8 cellular contexts compared by ENCODE assay signal in genomic region chr1:119611701-119612113, GRCh38. TPM values are rescaled to one million over a fixed set of nuclear protein-coding genes. Genes with fewer than 3 reads are reported as not detected.
DNase-seq lines count a peak whose midpoint lies in the region; ATAC-seq and TF ChIP-seq lines count a peak whose summit lies in the region.

No MANE protein-coding gene starts in this region.

- H3K4me3 ChIP-seq in naive thymus-derived CD4-positive, alpha-beta T cell (ENCODE audit: low read length): no peak overlapping the region

- DNase-seq in DMS79 (lab: John Stamatoyannopoulos, UW) (peak; percentile 65), NCI-H748 treated with DMSO at 0.1 percent for 48 hours (lab: John Stamatoyannopoulos, UW) (peak; percentile 38), erythroblast (lab: John Stamatoyannopoulos, UW) (peak; percentile 50 to 78), superior temporal gyrus (ENCODE audit: extremely low spot score) (peak; percentile 69)
- DNase-seq in activated CD8-positive, alpha-beta memory T cell treated with anti-CD3 and anti-CD28 coated beads, Interleukin-2, amount 50 U/mL, for 4 hours: peak; percentile 48
- DNase-seq in naive thymus-derived CD4-positive, alpha-beta T cell: peak in 8 of 9 donors; percentile 11 to 77 (median 32)

- no peaks in the 10 kb centered on the region for H3K9me3 Mint-ChIP-seq in naive thymus-derived CD4-positive, alpha-beta T cell

- CTCF ChIA-PET in naive thymus-derived CD4-positive, alpha-beta T cell (lab: Charles Lee): interaction anchor here (0.7 kb wide), 1 partner anchor 16 kb away, joined by 3 read pairs; no protein-coding TSS in a partner anchor

- ATAC-seq in HG03159 (IDR thresholded peaks at IDR 0.05; ENCODE audit: unreplicated experiment) (peak; percentile 48), GM19467 (IDR thresholded peaks at IDR 0.05; ENCODE audit: unreplicated experiment) (no peak)
- ATAC-seq in naive thymus-derived CD4-positive, alpha-beta T cell: peak; percentile 55

- H3K4me1 Mint-ChIP-seq in naive thymus-derived CD4-positive, alpha-beta T cell: peaks cover 0 to under 1% (median 0%) of the 10 kb centered on the region in 7 donors

- H3K27ac ChIP-seq in naive thymus-derived CD4-positive, alpha-beta T cell (ENCODE audit: low read depth, low read length): no peak overlapping the region

- intact Hi-C loops in naive thymus-derived CD4-positive, alpha-beta T cell (cut with micrococcal nuclease): loop anchor here in 1 of 2 donors (5.0 kb wide), 1 partner anchor 356 kb away; no protein-coding TSS in a partner anchor

- POLR2A ChIA-PET in naive thymus-derived CD4-positive, alpha-beta T cell (lab: Charles Lee): no interaction called here

- no peaks in the 10 kb centered on the region for H3K36me3 ChIP-seq in naive thymus-derived CD4-positive, alpha-beta T cell (ENCODE audit: control insufficient read depth in 2 of 3, insufficient read depth in 3 of 3, low read length in 3 of 3)

- peaks cover 0 to 18% (median 5%) of the 10 kb centered on the region in 5 donors for H3K27me3 Mint-ChIP-seq in naive thymus-derived CD4-positive, alpha-beta T cell

- no peaks in the 10 kb centered on the region for H3K9me3 ChIP-seq in naive thymus-derived CD4-positive, alpha-beta T cell (ENCODE audit: control insufficient read depth in 2 of 3, low read length in 3 of 3)

- no peak for TF ChIP-seq POLR2A in erythroblast (IDR thresholded peaks at IDR 0.05; ENCODE audit: low read length)

- no peaks in the 10 kb centered on the region for H3K4me1 ChIP-seq in naive thymus-derived CD4-positive, alpha-beta T cell (ENCODE audit: control insufficient read depth in 2 of 2, insufficient read depth in 2 of 2, low read length in 2 of 2)

- no peak overlapping the region for H3K27ac Mint-ChIP-seq in naive thymus-derived CD4-positive, alpha-beta T cell

- H3K4me3 Mint-ChIP-seq in naive thymus-derived CD4-positive, alpha-beta T cell: no peak overlapping the region

- no peaks in the 10 kb centered on the region for H3K27me3 ChIP-seq in naive thymus-derived CD4-positive, alpha-beta T cell (ENCODE audit: control insufficient read depth in 2 of 2, insufficient read depth in 2 of 2, low read length in 2 of 2)

- H3K36me3 Mint-ChIP-seq in naive thymus-derived CD4-positive, alpha-beta T cell: no peaks in the 10 kb centered on the region

RNA-seq across cellular contexts. Expression of gene ZNF697, which starts 36.4 kb away (rescaled TPM):
- total RNA-seq in naive thymus-derived CD4-positive, alpha-beta T cell: 1 to 10 TPM in 1 of 5 experiments, under 1 TPM in 4; 0.08 to 2.1 (median 0.24) TPM
- polyA plus RNA-seq in naive thymus-derived CD4-positive, alpha-beta T cell: not detected
